Comparison of ENCODE assay signal across 18 cellular contexts in the genomic region with DNA sequence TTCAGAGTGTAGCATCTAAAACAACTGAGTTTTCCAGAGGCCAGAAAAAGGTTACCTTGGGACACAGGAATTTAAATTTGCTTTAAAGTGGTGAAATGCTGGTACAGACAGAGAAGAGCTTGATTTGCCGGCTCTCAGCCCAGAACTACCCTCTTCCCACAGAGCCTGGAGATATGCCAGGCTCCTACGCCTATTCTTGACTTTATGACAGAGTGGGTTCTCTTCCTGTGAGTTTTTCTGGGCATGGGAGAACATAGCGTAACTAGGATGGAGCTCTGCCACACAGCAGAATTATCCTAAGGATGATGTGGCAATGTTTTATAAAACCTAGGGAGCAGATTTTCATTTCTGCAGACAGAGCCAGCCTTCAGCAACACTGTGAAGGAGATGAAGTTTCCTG.
A peak's percentile ranks its signal among the peaks of the same experiment; 100 is the strongest.
DNase-seq lines count a peak whose midpoint lies in the region; ATAC-seq, FAIRE-seq and TF ChIP-seq lines count a peak whose summit lies in the region.
"Had no signal": no experiment of that assay in that cellular context is flagged by ENCODE, and none has a peak within 500 bp of the region (broad histone marks: within the 10 kb centered on the region; RNA-seq: fewer than 3 reads in every experiment).

No MANE protein-coding gene starts in this region.

- peak overlapping the region; percentile 29 for H3K4me2 ChIP-seq in mammary epithelial cell (ENCODE audit: insufficient read depth, low read depth, low read length)

- H3K27me3 Mint-ChIP-seq in Caco-2 (ENCODE audit: insufficient read depth, unreplicated experiment), result peaks cover 2% of the 10 kb centered on the region
- H3K27me3 Mint-ChIP-seq in glutamatergic neuron (ENCODE audit: unreplicated experiment), result no peaks in the 10 kb centered on the region

- H3K9me3 Mint-ChIP-seq in Caco-2 (ENCODE audit: unreplicated experiment) (no peaks in the 10 kb centered on the region), glutamatergic neuron (ENCODE audit: unreplicated experiment) (peaks cover 2% of the 10 kb centered on the region)
- H3K9me3 Mint-ChIP-seq: activated naive CD8-positive, alpha-beta T cell treated with anti-CD3 and anti-CD28 coated beads for 36 hours; activated T-cell treated with anti-CD3 and anti-CD28 coated beads, Interleukin-2, amount 50 U/mL, for 24 hours had no signal

- no peak overlapping the region for H3K9ac ChIP-seq in mammary epithelial cell (ENCODE audit: insufficient read depth, low read length)

- H3K4me1 ChIP-seq in HEK293 (ENCODE audit: control insufficient read depth, insufficient read depth, low read length), result no peaks in the 10 kb centered on the region
- H3K4me1 ChIP-seq in mammary epithelial cell (ENCODE audit: insufficient read depth, low read length), result peaks cover 7% of the 10 kb centered on the region
- no peaks in the 10 kb centered on the region for H3K4me1 ChIP-seq in lung (ENCODE audit: control insufficient read depth in 2 of 2, insufficient read depth in 2 of 2, low read length in 2 of 2)
- H3K4me1 ChIP-seq in suprapubic skin, result no peaks in the 10 kb centered on the region
- H3K4me1 ChIP-seq in Caco-2, result no peaks in the 10 kb centered on the region
- no peaks in the 10 kb centered on the region for H3K4me1 ChIP-seq in pancreas

- WGBS in mammary epithelial cell (ENCODE audit: low coverage, missing lambda C conversion rate), result 0% methylated on average over 3 of the region's 3 CpGs
- 30 to 45% methylated on average over 3 of the region's 3 CpGs for WGBS in lung, 2 donors
- 20% methylated on average over 3 of the region's 3 CpGs for WGBS in suprapubic skin
- WGBS in pancreas, 2 donors, result 51 to 52% methylated on average over 3 of the region's 3 CpGs

- TF ChIP-seq CTCF in HEK293 (tag by site-specific recombination; IDR thresholded peaks at IDR 0.05), result no peak
- TF ChIP-seq CTCF in mammary epithelial cell (conservative IDR thresholded peaks at IDR 0.05 in 1 of 2, IDR thresholded peaks at IDR 0.05 in 1 of 2; ENCODE audit: extremely low read depth in 1 of 2, insufficient read depth in 1 of 2, low read depth in 1 of 2, low read length in 2 of 2), result no peak
- TF ChIP-seq CTCF in lung (IDR thresholded peaks at IDR 0.05; ENCODE audit: control extremely low read depth, extremely low read depth), result no peak
- TF ChIP-seq CTCF in suprapubic skin (IDR thresholded peaks at IDR 0.05), result no peak
- TF ChIP-seq CTCF in Caco-2 (IDR thresholded peaks at IDR 0.05; ENCODE audit: insufficient read depth in 1 of 2, low read depth in 1 of 2, low read length in 1 of 2, severe bottlenecking in 1 of 2, unreplicated experiment in 1 of 2), result no peak
- no peak for TF ChIP-seq CTCF in glutamatergic neuron (IDR thresholded peaks at IDR 0.05; ENCODE audit: partially characterized antibody, unreplicated experiment)
- TF ChIP-seq CTCF in pancreas (IDR thresholded peaks at IDR 0.05), result no peak

- ATAC-seq in lung (ENCODE audit: insufficient read depth, low FRiP score) (peak; percentile 41), pancreas (no peak)

- H4K20me1 ChIP-seq in mammary epithelial cell (ENCODE audit: insufficient read depth, low read length), result no peaks in the 10 kb centered on the region

- no peak for FAIRE-seq in pancreas (lab: Jason Lieb, UNC)
- FAIRE-seq: TTC549 had no signal

- in situ Hi-C loops in mammary epithelial cell (cut with MboI; ENCODE audit: low sequenced_read_pairs in 2 of 2), result no loop called here

- H3K27me3 ChIP-seq in mammary epithelial cell (ENCODE audit: insufficient read depth, low read length) (no peaks in the 10 kb centered on the region), lung (ENCODE audit: control insufficient read depth, insufficient read depth) (no peaks in the 10 kb centered on the region), suprapubic skin (no peaks in the 10 kb centered on the region), Caco-2 (replicated peaks; ENCODE audit: control insufficient read depth, insufficient read depth, low read length) (no peaks in the 10 kb centered on the region), pancreas (no peaks in the 10 kb centered on the region)

- H3K27ac Mint-ChIP-seq in Caco-2 (ENCODE audit: unreplicated experiment) (no peak overlapping the region), glutamatergic neuron (ENCODE audit: unreplicated experiment) (no peak overlapping the region)
- H3K27ac Mint-ChIP-seq: activated naive CD8-positive, alpha-beta T cell treated with anti-CD3 and anti-CD28 coated beads for 36 hours; activated T-cell treated with anti-CD3 and anti-CD28 coated beads, Interleukin-2, amount 50 U/mL, for 24 hours had no signal

- H3K27ac ChIP-seq in HEK293 (ENCODE audit: extremely low read depth, low read depth, low read length) (no peak overlapping the region), mammary epithelial cell (ENCODE audit: insufficient read depth, low read depth, low read length) (no peak overlapping the region), lung (ENCODE audit: low read depth in 1 of 2, low read length in 1 of 2) (no peak overlapping the region), suprapubic skin (peak overlapping the region; percentile 14), pancreas (no peak overlapping the region)

- H3K9me3 ChIP-seq in HEK293 (ENCODE audit: control insufficient read depth, insufficient read depth, low read depth, low read length) (no peaks in the 10 kb centered on the region), mammary epithelial cell (replicated peaks; ENCODE audit: insufficient read depth, low read length) (no peaks in the 10 kb centered on the region), lung (ENCODE audit: control insufficient read depth in 2 of 2, insufficient read depth in 1 of 2, low read length in 1 of 2) (no peaks in the 10 kb centered on the region), suprapubic skin (no peaks in the 10 kb centered on the region), Caco-2 (no peaks in the 10 kb centered on the region), pancreas (no peaks in the 10 kb centered on the region)

- H3K36me3 Mint-ChIP-seq in Caco-2 (ENCODE audit: insufficient read depth, unreplicated experiment) (no peaks in the 10 kb centered on the region), glutamatergic neuron (ENCODE audit: unreplicated experiment) (no peaks in the 10 kb centered on the region)
- H3K36me3 Mint-ChIP-seq: activated naive CD8-positive, alpha-beta T cell treated with anti-CD3 and anti-CD28 coated beads for 36 hours had no signal

- TF ChIP-seq POLR2A in suprapubic skin (IDR thresholded peaks at IDR 0.05), result no peak

- H3K4me3 Mint-ChIP-seq in Caco-2 (ENCODE audit: unreplicated experiment) (no peak overlapping the region), glutamatergic neuron (ENCODE audit: unreplicated experiment) (no peak overlapping the region)
- H3K4me3 Mint-ChIP-seq: activated naive CD8-positive, alpha-beta T cell treated with anti-CD3 and anti-CD28 coated beads for 36 hours; activated T-cell treated with anti-CD3 and anti-CD28 coated beads, Interleukin-2, amount 50 U/mL, for 24 hours had no signal

- POLR2A ChIA-PET in HEK293 (lab: Yijun Ruan, JAX) (no interaction called here), Caco-2 (lab: Charles Lee) (interaction anchor here (0.6 kb wide), 1 partner anchor 212 kb away, joined by 3 read pairs; no protein-coding TSS in a partner anchor)

- no peaks in the 10 kb centered on the region for H3K36me3 ChIP-seq in HEK293 (ENCODE audit: control insufficient read depth in 2 of 2, insufficient read depth in 1 of 2, low read length in 2 of 2)
- H3K36me3 ChIP-seq in mammary epithelial cell (ENCODE audit: insufficient read depth, low read length), result no peaks in the 10 kb centered on the region
- H3K36me3 ChIP-seq in lung (ENCODE audit: control insufficient read depth in 2 of 2, insufficient read depth in 2 of 2, low read length in 2 of 2), result no peaks in the 10 kb centered on the region
- H3K36me3 ChIP-seq in suprapubic skin, result no peaks in the 10 kb centered on the region
- no peaks in the 10 kb centered on the region for H3K36me3 ChIP-seq in Caco-2 (ENCODE audit: control insufficient read depth, insufficient read depth, low read length)
- H3K36me3 ChIP-seq in pancreas, result no peaks in the 10 kb centered on the region

- CTCF ChIA-PET in HEK293 (lab: Yijun Ruan, JAX) (no interaction called here), mammary epithelial cell (lab: Charles Lee; ENCODE audit: low non-redundant PET) (no interaction called here), Caco-2 (lab: Charles Lee) (no interaction called here)

- no peaks in the 10 kb centered on the region for H3K79me2 ChIP-seq in mammary epithelial cell (ENCODE audit: insufficient read depth, low read length)

- H2AFZ ChIP-seq in mammary epithelial cell (ENCODE audit: low read depth, low read length), result no peak overlapping the region

- DNase-seq in mammary epithelial cell (peak; percentile 35), lung (ENCODE audit: low spot score) (peak; percentile 33), suprapubic skin (ENCODE audit: low spot score in 2 of 2) (no peak), Caco-2 (no peak), glutamatergic neuron (no peak), NK-92 (lab: John Stamatoyannopoulos, UW; ENCODE audit: unreplicated experiment) (no peak), pancreas (no peak)
- DNase-seq: activated CD4-positive, alpha-beta T cell treated with anti-CD3 and anti-CD28 coated beads, Interleukin-2, amount 50 U/mL, for 1 hour; activated naive CD8-positive, alpha-beta T cell treated with anti-CD3 and anti-CD28 coated beads for 36 hours; activated T-cell treated with anti-CD3 and anti-CD28 coated beads, Interleukin-2, amount 50 U/mL, for 24 hours; C1 segment of cervical spinal cord; DMS53; kidney glomerular epithelial cell; NCI-H1694 treated with DMSO at 0.1 percent for 48 hours; NCI-H510A treated with DMSO at 0.1 percent for 48 hours; stimulated activated CD4-positive, alpha-beta T cell treated with anti-CD3 and anti-CD28 coated beads, Interleukin-2, amount 100 ng/mL, for 24 hours had no signal

- intact Hi-C loops in mammary epithelial cell (cut with micrococcal nuclease), result no loop called here
- intact Hi-C loops in Caco-2 (cut with micrococcal nuclease; ENCODE audit: unreplicated experiment), result loop anchor here (10.0 kb wide), 1 partner anchor 251 kb away; no protein-coding TSS in a partner anchor
- intact Hi-C loops in pancreas (cut with DNase I), result no loop called here

- BruUV-seq in mammary epithelial cell (replicated peaks; lab: Mats Ljungman, UMichigan), result no TSS peak
- no TSS peak for BruUV-seq in Caco-2 (replicated peaks; lab: Mats Ljungman, UMichigan)

- H3K4me1 Mint-ChIP-seq in Caco-2 (ENCODE audit: low read depth, unreplicated experiment) (no peaks in the 10 kb centered on the region), glutamatergic neuron (ENCODE audit: low read depth, unreplicated experiment) (no peaks in the 10 kb centered on the region)
- H3K4me1 Mint-ChIP-seq: activated naive CD8-positive, alpha-beta T cell treated with anti-CD3 and anti-CD28 coated beads for 36 hours had no signal

- dilution Hi-C loops in mammary epithelial cell (cut with HindIII; ENCODE audit: low sequenced_read_pairs), result no loop called here

- TF ChIP-seq EP300 in suprapubic skin (IDR thresholded peaks at IDR 0.05), result no peak

- no peak overlapping the region for H3K4me3 ChIP-seq in HEK293 (ENCODE audit: low read depth, low read length)
- no peak overlapping the region for H3K4me3 ChIP-seq in mammary epithelial cell (replicated peaks in 1 of 3; ENCODE audit: insufficient read depth in 1 of 3, low read depth in 2 of 3, low read length in 3 of 3)
- H3K4me3 ChIP-seq in lung, result no peak overlapping the region
- no peak overlapping the region for H3K4me3 ChIP-seq in suprapubic skin
- H3K4me3 ChIP-seq in Caco-2 (ENCODE audit: low read depth, low read length), result no peak overlapping the region
- H3K4me3 ChIP-seq in pancreas, result no peak overlapping the region

Comparison
In these comparisons a context has a peak if more than half of its experiments do, and no peak if none do; other contexts are left out.
1. DNase-seq: peak in mammary epithelial cell (single experiment) and lung (single experiment); none in suprapubic skin (0 of 2), Caco-2 (0 of 2), glutamatergic neuron (single experiment), NK-92 (single experiment) and pancreas (0 of 6).